8 cellular contexts compared by ENCODE assay signal in the genomic region with DNA sequence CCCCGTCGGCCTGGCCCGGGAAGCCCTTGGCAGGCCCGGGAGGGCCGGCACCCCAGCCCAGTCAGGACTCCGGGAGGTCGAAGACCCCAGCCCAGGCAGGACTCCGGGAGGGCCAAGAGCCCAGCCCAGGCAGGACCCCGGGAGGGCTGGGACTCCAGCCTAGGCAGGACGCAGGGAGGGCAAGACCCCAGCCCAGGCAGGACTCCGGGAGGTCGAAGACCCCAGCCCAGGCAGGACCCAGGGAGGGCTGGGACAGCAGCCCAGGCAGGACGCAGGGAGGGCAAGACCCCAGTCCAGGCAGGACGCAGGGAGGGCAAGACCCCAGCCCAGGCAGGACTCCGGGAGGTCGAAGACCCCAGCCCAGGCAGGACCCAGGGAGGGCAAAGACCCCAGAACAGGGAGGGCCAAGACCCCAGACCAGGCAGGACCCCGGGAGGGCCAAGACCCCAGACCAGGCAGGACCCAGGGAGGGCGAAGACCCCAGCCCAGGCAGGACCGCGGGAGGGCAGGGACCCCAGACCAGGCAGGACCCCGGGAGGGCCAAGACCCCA. TPM values are rescaled to one million over a fixed set of nuclear protein-coding genes. Genes with fewer than 3 reads are reported as not detected.
A peak's percentile ranks its signal among the peaks of the same experiment; 100 is the strongest.
DNase-seq lines count a peak whose midpoint lies in the region; ATAC-seq, FAIRE-seq and TF ChIP-seq lines count a peak whose summit lies in the region.
"Not testable (repeated sequence)": the region's sequence is repeated elsewhere in the genome, so short reads cannot be mapped to it uniquely, and the experiment has no call there.

No MANE protein-coding gene starts in this region.

- H3K4me1 ChIP-seq in ascending aorta (peaks cover 6 to 13% of the 10 kb centered on the region in 2 donors), kidney (ENCODE audit: control insufficient read depth in 1 of 2, insufficient read depth in 1 of 2, low read depth in 1 of 2, low read length in 2 of 2) (peaks cover 0 to 25% of the 10 kb centered on the region in 2 donors), suprapubic skin (peaks cover 61% of the 10 kb centered on the region)

- H3K36me3 ChIP-seq in BJ (ENCODE audit: control insufficient read depth, insufficient read depth, low read length); ascending aorta; kidney (ENCODE audit: control insufficient read depth in 1 of 2, insufficient read depth in 2 of 2, low read length in 2 of 2); suprapubic skin: not testable (repeated sequence)

- H3K27ac ChIP-seq in RWPE1 (peak overlapping the region; percentile 77), ascending aorta (peak overlapping the region; percentile 79 to 92), epithelial cell of prostate (peak overlapping the region; percentile 33), kidney (ENCODE audit: low read depth in 2 of 2, low read length in 2 of 2) (peak overlapping the region; percentile 23 to 71), suprapubic skin (peak overlapping the region; percentile 88)

- TF ChIP-seq POLR2A in suprapubic skin (IDR thresholded peaks at IDR 0.05): not testable (repeated sequence)

- POLR2A ChIA-PET in BJ (lab: Charles Lee); RWPE1 (lab: Yijun Ruan, JAX; ENCODE audit: low non-redundant PET): not testable (repeated sequence)

- H3K4me3 ChIP-seq in BJ (ENCODE audit: low read depth, low read length) (peak overlapping the region; percentile 96), HFF-Myc (replicated peaks; ENCODE audit: low read depth, low read length) (peak overlapping the region; percentile 95), ascending aorta (peak overlapping the region; percentile 75 to 100), kidney (ENCODE audit: low read length in 2 of 2) (peak overlapping the region; percentile 75 to 80), suprapubic skin (peak overlapping the region; percentile 96)

- FAIRE-seq in kidney (lab: Jason Lieb, UNC): not testable (repeated sequence)

- not testable (repeated sequence) for H3K27me3 ChIP-seq in BJ (ENCODE audit: control insufficient read depth, insufficient read depth, low read length); ascending aorta; suprapubic skin

- ATAC-seq in omental fat pad (ENCODE audit: low FRiP score): peak; percentile 6

- intact Hi-C loops in ascending aorta (cut with DNase I): loop anchor here (5.0 kb wide), 2 partner anchors 369 to 1301 kb away; a partner anchor contains a TSS
- intact Hi-C loops in kidney (cut with DNase I): not testable (repeated sequence)

- TF ChIP-seq EP300 in suprapubic skin (IDR thresholded peaks at IDR 0.05): not testable (repeated sequence)

- CTCF ChIA-PET in BJ (lab: Yijun Ruan, JAX); RWPE1 (lab: Yijun Ruan, JAX): not testable (repeated sequence)

- H3K9ac ChIP-seq in kidney (ENCODE audit: low read length in 2 of 2): peak overlapping the region; percentile 94

- DNase-seq in BJ (ENCODE audit: low read depth); HFF-Myc (ENCODE audit: extremely low read depth, low read depth); RWPE1 (ENCODE audit: low spot score); ascending aorta (ENCODE audit: low spot score in 2 of 2); epithelial cell of prostate (ENCODE audit: low read depth, low spot score); kidney; omental fat pad (ENCODE audit: low spot score); suprapubic skin (ENCODE audit: low spot score in 2 of 2): not testable (repeated sequence)

- 9% methylated on average over 13 of the region's 21 CpGs for WGBS in suprapubic skin

- not testable (repeated sequence) for H3K9me3 ChIP-seq in ascending aorta; kidney (ENCODE audit: control insufficient read depth in 1 of 2, low read length in 2 of 2); suprapubic skin

- TF ChIP-seq CTCF in BJ (IDR thresholded peaks at IDR 0.05; ENCODE audit: insufficient read depth, low read depth, low read length); HFF-Myc (IDR thresholded peaks at IDR 0.05; ENCODE audit: low read depth, low read length, missing control alignments); RWPE1 (conservative IDR thresholded peaks at IDR 0.05; ENCODE audit: low read depth); ascending aorta (IDR thresholded peaks at IDR 0.05); kidney (IDR thresholded peaks at IDR 0.05; ENCODE audit: borderline replicate concordance, extremely low read depth, insufficient read depth); omental fat pad (IDR thresholded peaks at IDR 0.05); suprapubic skin (IDR thresholded peaks at IDR 0.05): not testable (repeated sequence)

RNA-seq across cellular contexts. Expression of a gene that starts 0.5 kb away (rescaled TPM):
- 28.3 and 37.6 TPM in 2 replicates for polyA plus RNA-seq in BJ (2011; rRNA removed)
- 47.0 and 63.0 TPM in 2 replicates for polyA minus RNA-seq in BJ (2011; rRNA and poly(A)+ RNA removed)
- total RNA-seq in ascending aorta: 124 TPM
- total RNA-seq in kidney: 59.6 TPM
- 21.7 TPM for polyA plus RNA-seq in kidney (ENCODE audit: insufficient read depth, low read depth, low replicate concordance)
- total RNA-seq in omental fat pad: 10 to 100 TPM; 31.0 to 67.1 (median 48.8) TPM
- total RNA-seq in suprapubic skin: 100 to 1,000 TPM in 1 of 4 donors, 10 to 100 TPM in 3; 59.7 to 152 (median 71.2) TPM

RNA-seq across cellular contexts. Expression of a gene that starts 17.2 kb away (rescaled TPM):
- polyA plus RNA-seq in BJ (2011; rRNA removed) (1.6 and 2.8 TPM in 2 replicates), kidney (ENCODE audit: insufficient read depth, low read depth, low replicate concordance) (12.6 TPM)
- 2.0 and 2.3 TPM in 2 replicates for polyA minus RNA-seq in BJ (2011; rRNA and poly(A)+ RNA removed)
- total RNA-seq in ascending aorta (17.7 TPM), kidney (18.2 TPM), omental fat pad (10 to 100 TPM in 3 of 4 donors, 1 to 10 TPM in 1; 9.4 to 21.1 (median 19.0) TPM), suprapubic skin (10 to 100 TPM in 3 of 4 donors, 1 to 10 TPM in 1; 8.9 to 21.1 (median 17.4) TPM)

RNA-seq across cellular contexts. Expression of a gene that starts 31.8 kb away (rescaled TPM):
- polyA plus RNA-seq in BJ (2011; rRNA removed) (21.6 and 24.4 TPM in 2 replicates), kidney (ENCODE audit: insufficient read depth, low read depth, low replicate concordance) (29.6 TPM)
- polyA minus RNA-seq in BJ (2011; rRNA and poly(A)+ RNA removed): 6.1 and 9.6 TPM in 2 replicates
- total RNA-seq in ascending aorta (1.1 TPM), kidney (17.9 TPM), omental fat pad (10 to 100 TPM in 1 of 4 donors, 1 to 10 TPM in 3; 8.7 to 19.0 (median 9.4) TPM), suprapubic skin (10 to 100 TPM in 2 of 4 donors, 1 to 10 TPM in 2; 5.3 to 20.4 (median 10.5) TPM)

RNA-seq across cellular contexts. Expression of a gene that starts 32.1 kb away (rescaled TPM):
- polyA plus RNA-seq in BJ (2011; rRNA removed) (275 and 330 TPM in 2 replicates), kidney (ENCODE audit: insufficient read depth, low read depth, low replicate concordance) (1,928 TPM)
- polyA minus RNA-seq in BJ (2011; rRNA and poly(A)+ RNA removed): 38.7 and 68.8 TPM in 2 replicates
- total RNA-seq in ascending aorta (not detected), kidney (248 TPM), omental fat pad (100 to 1,000 TPM in 2 of 4 donors, 10 to 100 TPM in 2; 54.3 to 147 (median 107) TPM), suprapubic skin (100 to 1,000 TPM in 2 of 4 donors, 10 to 100 TPM in 2; 60.2 to 167 (median 102) TPM)

Comparison
In these comparisons a context has a peak if more than half of its experiments do, and no peak if none do; other contexts are left out.
1. H3K27ac ChIP-seq: peak in every context shown above with its lines; median percentile 88 in suprapubic skin; 86 in ascending aorta; 77 in RWPE1; 47 in kidney; 33 in epithelial cell of prostate.